33 cellular contexts compared by ENCODE assay signal in genomic region chr4:1953335-1953734, GRCh38.
"Had no signal": no experiment of that assay in that cellular context is flagged by ENCODE, and none has a peak within 500 bp of the region (broad histone marks: within the 10 kb centered on the region; RNA-seq: fewer than 3 reads in every experiment).

No MANE protein-coding gene starts in this region.

- H3K4me1 ChIP-seq: ascending aorta had no signal

- H3K27ac Mint-ChIP-seq: activated B cell treated with CpG ODN at 0.5 μM for 24 hours; activated CD4-positive, alpha-beta memory T cell treated with anti-CD3 and anti-CD28 coated beads, Interleukin-2, amount 10 ng/mL, durations not matched to agents 7 days and 5 days; activated CD4-positive, alpha-beta T cell treated with anti-CD3 and anti-CD28 coated beads, Interleukin-2, amount 10 ng/mL, durations not matched to agents 24 days and 14 days; activated CD8-positive, alpha-beta memory T cell treated with anti-CD3 and anti-CD28 coated beads, Interleukin-2, amount 10 ng/mL, durations not matched to agents 7 days and 5 days; activated CD8-positive, alpha-beta T cell treated with anti-CD3 and anti-CD28 coated beads, Interleukin-2, amount 10 ng/mL, durations not matched to agents 7 days and 5 days; activated naive CD4-positive, alpha-beta T cell treated with anti-CD3 and anti-CD28 coated beads, Interleukin-2, amount 10 ng/mL, durations not matched to agents 7 days and 5 days; activated naive CD4-positive, alpha-beta T cell treated with anti-CD3 and anti-CD28 coated beads, Interleukin-2, amount 50 U/mL, for 24 hours; activated naive CD8-positive, alpha-beta T cell; activated naive CD8-positive, alpha-beta T cell treated with anti-CD3 and anti-CD28 coated beads, Interleukin-2, amount 10 ng/mL, durations not matched to agents 7 days and 5 days; activated naive CD8-positive, alpha-beta T cell treated with anti-CD3 and anti-CD28 coated beads, Interleukin-2, amount 50 U/mL, for 24 hours; activated T-helper 2 cell treated with anti-CD3 and anti-CD28 coated beads, Interferon-gamma antibody, Interleukin-2, Interleukin-4, amounts not matched to agents 10 μg/mL and 5 μg/mL and 100 μg/mL, durations not matched to agents 14 hours and 24 hours and 36 hours; T-helper 1 cell treated with Interleukin-12 subunit alpha and Interleukin-12 subunit beta and Interleukin-4 antibody, amounts not matched to agents 30 μg/mL and 1 μg/mL, for 36 hours; T-helper 2 cell treated with Interferon-gamma antibody and Interleukin-4, amounts not matched to agents 5 μg/mL and 100 μg/mL, for 36 hours had no signal

- H3K27me3 Mint-ChIP-seq: activated B cell treated with CpG ODN at 0.5 μM for 24 hours; activated CD4-positive, alpha-beta memory T cell treated with anti-CD3 and anti-CD28 coated beads, Interleukin-2, amount 10 ng/mL, durations not matched to agents 7 days and 5 days; activated CD4-positive, alpha-beta T cell treated with anti-CD3 and anti-CD28 coated beads, Interleukin-2, amount 10 ng/mL, durations not matched to agents 24 days and 14 days; activated CD8-positive, alpha-beta memory T cell treated with anti-CD3 and anti-CD28 coated beads, Interleukin-2, amount 10 ng/mL, durations not matched to agents 7 days and 5 days; activated naive CD4-positive, alpha-beta T cell treated with anti-CD3 and anti-CD28 coated beads, Interleukin-2, amount 10 ng/mL, durations not matched to agents 7 days and 5 days; activated naive CD4-positive, alpha-beta T cell treated with anti-CD3 and anti-CD28 coated beads, Interleukin-2, amount 50 U/mL, for 24 hours; activated naive CD8-positive, alpha-beta T cell; activated naive CD8-positive, alpha-beta T cell treated with anti-CD3 and anti-CD28 coated beads, Interleukin-2, amount 10 ng/mL, durations not matched to agents 7 days and 5 days; activated naive CD8-positive, alpha-beta T cell treated with anti-CD3 and anti-CD28 coated beads, Interleukin-2, amount 50 U/mL, for 24 hours; activated T-cell treated with anti-CD3 and anti-CD28 coated beads, Interleukin-2, amount 50 U/mL, for 24 hours; brain had no signal

- FAIRE-seq: TTC549 had no signal

- H3K9me3 ChIP-seq: ascending aorta had no signal

- H3K4me1 Mint-ChIP-seq: activated B cell treated with CpG ODN at 0.5 μM for 24 hours; activated CD4-positive, alpha-beta T cell treated with anti-CD3 and anti-CD28 coated beads, Interleukin-2, amount 10 ng/mL, durations not matched to agents 24 days and 14 days; activated CD8-positive, alpha-beta memory T cell treated with anti-CD3 and anti-CD28 coated beads, Interleukin-2, amount 10 ng/mL, durations not matched to agents 7 days and 5 days; activated naive CD4-positive, alpha-beta T cell treated with anti-CD3 and anti-CD28 coated beads, Interleukin-2, amount 10 ng/mL, durations not matched to agents 7 days and 5 days; activated naive CD4-positive, alpha-beta T cell treated with anti-CD3 and anti-CD28 coated beads, Interleukin-2, amount 50 U/mL, for 24 hours; activated naive CD8-positive, alpha-beta T cell treated with anti-CD3 and anti-CD28 coated beads, Interleukin-2, amount 10 ng/mL, durations not matched to agents 7 days and 5 days; activated naive CD8-positive, alpha-beta T cell treated with anti-CD3 and anti-CD28 coated beads, Interleukin-2, amount 50 U/mL, for 24 hours; brain had no signal

- H3K27me3 ChIP-seq: ascending aorta had no signal

- H3K4me3 Mint-ChIP-seq: activated B cell treated with CpG ODN at 0.5 μM for 24 hours; activated CD4-positive, alpha-beta memory T cell treated with anti-CD3 and anti-CD28 coated beads, Interleukin-2, amount 10 ng/mL, durations not matched to agents 7 days and 5 days; activated CD4-positive, alpha-beta T cell treated with anti-CD3 and anti-CD28 coated beads, Interleukin-2, amount 10 ng/mL, durations not matched to agents 24 days and 14 days; activated CD8-positive, alpha-beta memory T cell treated with anti-CD3 and anti-CD28 coated beads, Interleukin-2, amount 10 ng/mL, durations not matched to agents 7 days and 5 days; activated CD8-positive, alpha-beta T cell treated with anti-CD3 and anti-CD28 coated beads, Interleukin-2, amount 10 ng/mL, durations not matched to agents 7 days and 5 days; activated naive CD4-positive, alpha-beta T cell treated with anti-CD3 and anti-CD28 coated beads, Interleukin-2, amount 10 ng/mL, durations not matched to agents 7 days and 5 days; activated naive CD4-positive, alpha-beta T cell treated with anti-CD3 and anti-CD28 coated beads, Interleukin-2, amount 50 U/mL, for 24 hours; activated naive CD8-positive, alpha-beta T cell; activated naive CD8-positive, alpha-beta T cell treated with anti-CD3 and anti-CD28 coated beads, Interleukin-2, amount 10 ng/mL, durations not matched to agents 7 days and 5 days; activated naive CD8-positive, alpha-beta T cell treated with anti-CD3 and anti-CD28 coated beads, Interleukin-2, amount 50 U/mL, for 24 hours; activated T-cell treated with anti-CD3 and anti-CD28 coated beads, Interleukin-2, amount 50 U/mL, for 24 hours; brain; T-helper 1 cell treated with Interleukin-12 subunit alpha and Interleukin-12 subunit beta and Interleukin-4 antibody, amounts not matched to agents 30 μg/mL and 1 μg/mL, for 36 hours; T-helper 2 cell treated with Interferon-gamma antibody and Interleukin-4, amounts not matched to agents 5 μg/mL and 100 μg/mL, for 36 hours had no signal

- DNase-seq: activated B cell treated with CpG ODN at 0.5 μM for 24 hours; activated CD4-positive, alpha-beta memory T cell treated with anti-CD3 and anti-CD28 coated beads, Interleukin-2, amount 10 ng/mL, durations not matched to agents 7 days and 5 days; activated CD4-positive, alpha-beta T cell treated with anti-CD3 and anti-CD28 coated beads for 4 hours; activated CD4-positive, alpha-beta T cell treated with anti-CD3 and anti-CD28 coated beads, Interleukin-2, amount 10 ng/mL, durations not matched to agents 24 days and 14 days; activated CD4-positive, alpha-beta T cell treated with anti-CD3 and anti-CD28 coated beads, Interleukin-2, amount 50 U/mL, for 48 hours; activated CD4-positive, CD25-positive, alpha-beta regulatory T cell treated with anti-CD3 and anti-CD28 coated beads, Interleukin-2, amount 50 U/mL, for 72 hours; activated CD8-positive, alpha-beta memory T cell treated with anti-CD3 and anti-CD28 coated beads for 24 hours; activated CD8-positive, alpha-beta memory T cell treated with anti-CD3 and anti-CD28 coated beads, Interleukin-2, amount 10 ng/mL, durations not matched to agents 7 days and 5 days; activated CD8-positive, alpha-beta memory T cell treated with anti-CD3 and anti-CD28 coated beads, Interleukin-2, amount 50 U/mL, for 48 hours; activated CD8-positive, alpha-beta T cell treated with anti-CD3 and anti-CD28 coated beads, Interleukin-2, amount 10 ng/mL, durations not matched to agents 7 days and 5 days; activated effector memory CD4-positive, alpha-beta T cell treated with Interleukin-2 at 50 U/mL for 16 hours; activated gamma-delta T cell; activated naive CD4-positive, alpha-beta T cell treated with anti-CD3 and anti-CD28 coated beads, Interleukin-2, amount 10 ng/mL, durations not matched to agents 7 days and 5 days; activated naive CD4-positive, alpha-beta T cell treated with Interleukin-2 at 50 U/mL for 16 hours; activated naive CD8-positive, alpha-beta T cell treated with anti-CD3 and anti-CD28 coated beads, Interleukin-2, amount 10 ng/mL, durations not matched to agents 7 days and 5 days; activated naive CD8-positive, alpha-beta T cell treated with anti-CD3 and anti-CD28 coated beads, Interleukin-2, amount 50 U/mL, for 24 hours; activated T-cell treated with anti-CD3 and anti-CD28 coated beads, Interleukin-2, amount 50 U/mL, for 24 hours; activated T-cell treated with anti-CD3 and anti-CD28 coated beads, Interleukin-2, amount 50 U/mL, for 48 hours; amygdala; anterior cingulate cortex; central memory CD4-positive, alpha-beta T cell; T-helper 1 cell; T-helper 2 cell; T-helper 9 cell had no signal

- H3K4me3 ChIP-seq: ascending aorta had no signal

- H3K27ac ChIP-seq: ascending aorta, VCaP had no signal

- ATAC-seq: activated CD8-positive, alpha-beta memory T cell treated with anti-CD3 and anti-CD28 coated beads, Interleukin-2, amount 10 ng/mL, durations not matched to agents 7 days and 5 days; activated CD8-positive, alpha-beta T cell treated with anti-CD3 and anti-CD28 coated beads, Interleukin-2, amount 10 ng/mL, durations not matched to agents 7 days and 5 days; activated naive CD8-positive, alpha-beta T cell treated with anti-CD3 and anti-CD28 coated beads, Interleukin-2, amount 50 U/mL, for 24 hours had no signal

- H3K9me3 Mint-ChIP-seq: activated B cell treated with CpG ODN at 0.5 μM for 24 hours; activated CD4-positive, alpha-beta memory T cell treated with anti-CD3 and anti-CD28 coated beads, Interleukin-2, amount 10 ng/mL, durations not matched to agents 7 days and 5 days; activated CD4-positive, alpha-beta T cell treated with anti-CD3 and anti-CD28 coated beads, Interleukin-2, amount 10 ng/mL, durations not matched to agents 24 days and 14 days; activated naive CD4-positive, alpha-beta T cell treated with anti-CD3 and anti-CD28 coated beads, Interleukin-2, amount 10 ng/mL, durations not matched to agents 7 days and 5 days; activated naive CD4-positive, alpha-beta T cell treated with anti-CD3 and anti-CD28 coated beads, Interleukin-2, amount 50 U/mL, for 24 hours; activated naive CD8-positive, alpha-beta T cell treated with anti-CD3 and anti-CD28 coated beads, Interleukin-2, amount 10 ng/mL, durations not matched to agents 7 days and 5 days; activated naive CD8-positive, alpha-beta T cell treated with anti-CD3 and anti-CD28 coated beads, Interleukin-2, amount 50 U/mL, for 24 hours; activated T-cell treated with anti-CD3 and anti-CD28 coated beads, Interleukin-2, amount 50 U/mL, for 24 hours; activated T-helper 2 cell treated with anti-CD3 and anti-CD28 coated beads, Interferon-gamma antibody, Interleukin-2, Interleukin-4, amounts not matched to agents 10 μg/mL and 5 μg/mL and 100 μg/mL, durations not matched to agents 14 hours and 24 hours and 36 hours; brain; T-helper 1 cell treated with Interleukin-12 subunit alpha and Interleukin-12 subunit beta and Interleukin-4 antibody, amounts not matched to agents 30 μg/mL and 1 μg/mL, for 36 hours; T-helper 2 cell treated with Interferon-gamma antibody and Interleukin-4, amounts not matched to agents 5 μg/mL and 100 μg/mL, for 36 hours had no signal
